Comparison of ENCODE assay signal across 11 cellular contexts in genomic region chr14:79432640-79433039, GRCh38.
"Had no signal": no experiment of that assay in that cellular context is flagged by ENCODE, and none has a peak within 500 bp of the region (broad histone marks: within the 10 kb centered on the region; RNA-seq: fewer than 3 reads in every experiment).

No MANE protein-coding gene starts in this region.

- H2AFZ ChIP-seq: GM23248, GM23338 had no signal

- H3K4me3 ChIP-seq: GM23248, GM23338, HAP-1 had no signal

- ATAC-seq: GM23338, HCT116 had no signal

- H3K27ac ChIP-seq: GM23248 had no signal

- H3K9ac ChIP-seq: GM23248 had no signal

- FAIRE-seq: H1, H54 had no signal

- DNase-seq: GM23248, GOT3, H7, H9, HCEC 1CT, HFFc6 had no signal

- H3K4me2 ChIP-seq: GM23338 had no signal

- H3K36me3 ChIP-seq: HAP-1 had no signal

- H3K9me3 ChIP-seq: HAP-1 had no signal

- H3K4me1 ChIP-seq: HAP-1 had no signal
